In the genomic region with DNA sequence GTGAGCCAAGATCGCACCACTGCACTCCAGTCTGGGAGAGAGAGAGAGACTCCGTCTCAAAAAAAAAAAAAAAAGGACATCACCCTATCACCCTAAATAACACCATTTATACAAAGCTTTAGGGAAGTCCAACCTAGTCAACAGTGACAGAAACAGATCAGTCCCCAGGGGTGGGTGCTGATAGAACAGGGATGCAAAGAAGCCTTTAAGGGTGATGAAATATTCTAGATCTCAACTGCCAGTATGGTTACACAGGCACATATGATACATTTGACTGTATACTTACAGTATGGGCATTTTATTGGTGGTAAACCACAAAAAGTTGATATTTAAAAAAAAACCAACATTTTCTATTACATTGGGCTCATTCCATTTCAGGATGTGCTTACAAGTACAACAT, we compare ENCODE assay signal across 18 cellular contexts. TPM values are rescaled to one million over a fixed set of nuclear protein-coding genes. Genes with fewer than 3 reads are reported as not detected.
DNase-seq lines count a peak whose midpoint lies in the region; ATAC-seq lines count a peak whose summit lies in the region.
"Had no signal": no experiment of that assay in that cellular context is flagged by ENCODE, and none has a peak within 500 bp of the region (broad histone marks: within the 10 kb centered on the region; RNA-seq: fewer than 3 reads in every experiment).

No MANE protein-coding gene starts in this region.

- H3K27me3 Mint-ChIP-seq in activated naive CD8-positive, alpha-beta T cell: no peaks in the 10 kb centered on the region
- H3K27me3 Mint-ChIP-seq in stimulated activated naive CD8-positive, alpha-beta T cell treated with anti-CD3 and anti-CD28 coated beads, Interleukin-15, amount 100 ng/mL, for 72 hours: no peaks in the 10 kb centered on the region

- ATAC-seq in activated naive CD4-positive, alpha-beta T cell treated with anti-CD3 and anti-CD28 coated beads, Interleukin-2, amount 50 U/mL, for 72 hours: peak; percentile 18 to 24
- peak; percentile 81 for ATAC-seq in stimulated activated naive CD8-positive, alpha-beta T cell treated with anti-CD3 and anti-CD28 coated beads, Interleukin-15, amount 100 ng/mL, for 72 hours
- ATAC-seq in GM18873 (IDR thresholded peaks at IDR 0.05; ENCODE audit: low FRiP score, unreplicated experiment): no peak
- ATAC-seq: HepG2 had no signal

- H3K4me3 Mint-ChIP-seq in activated naive CD8-positive, alpha-beta T cell: peak overlapping the region; percentile 54
- H3K4me3 Mint-ChIP-seq in stimulated activated naive CD8-positive, alpha-beta T cell treated with anti-CD3 and anti-CD28 coated beads, Interleukin-15, amount 100 ng/mL, for 72 hours: peak overlapping the region in 1 of 2 donors; percentile 42

- H3K9me3 Mint-ChIP-seq in activated naive CD4-positive, alpha-beta T cell treated with anti-CD3 and anti-CD28 coated beads, Interleukin-2, amount 50 U/mL, for 72 hours: no peaks in the 10 kb centered on the region
- H3K9me3 Mint-ChIP-seq in activated naive CD8-positive, alpha-beta T cell (ENCODE audit: low read depth): peaks cover 4% of the 10 kb centered on the region
- H3K9me3 Mint-ChIP-seq in stimulated activated naive CD8-positive, alpha-beta T cell treated with anti-CD3 and anti-CD28 coated beads, Interleukin-15, amount 100 ng/mL, for 72 hours: no peaks in the 10 kb centered on the region

- peak overlapping the region in 1 of 2 donors; percentile 66 for H3K27ac Mint-ChIP-seq in activated naive CD4-positive, alpha-beta T cell treated with anti-CD3 and anti-CD28 coated beads, Interleukin-2, amount 50 U/mL, for 72 hours
- no peak overlapping the region for H3K27ac Mint-ChIP-seq in activated naive CD8-positive, alpha-beta T cell
- H3K27ac Mint-ChIP-seq in stimulated activated naive CD8-positive, alpha-beta T cell treated with anti-CD3 and anti-CD28 coated beads, Interleukin-15, amount 100 ng/mL, for 72 hours: peak overlapping the region; percentile 65 to 88

- H3K4me1 Mint-ChIP-seq in activated naive CD8-positive, alpha-beta T cell (ENCODE audit: low read depth): peaks cover 74% of the 10 kb centered on the region
- H3K4me1 Mint-ChIP-seq in stimulated activated naive CD8-positive, alpha-beta T cell treated with anti-CD3 and anti-CD28 coated beads, Interleukin-15, amount 100 ng/mL, for 72 hours: peaks cover 65% of the 10 kb centered on the region

- peak; percentile 17 for DNase-seq in NOMO-1 treated with DMSO at 0.1 percent for 48 hours (lab: John Stamatoyannopoulos, UW; ENCODE audit: unreplicated experiment)
- no peak for DNase-seq in NOMO-1 (lab: John Stamatoyannopoulos, UW; ENCODE audit: unreplicated experiment in 2 of 2)
- DNase-seq in activated naive CD4-positive, alpha-beta T cell treated with anti-CD3 and anti-CD28 coated beads, Interleukin-2, amount 50 U/mL, for 72 hours (ENCODE audit: low spot score in 2 of 2): no peak
- DNase-seq in activated naive CD4-positive, alpha-beta T cell (lab: John Stamatoyannopoulos, UW): no peak
- peak in 1 of 2 donors; percentile 28 for DNase-seq in stimulated activated naive CD8-positive, alpha-beta T cell treated with anti-CD3 and anti-CD28 coated beads, Interleukin-15, amount 100 ng/mL, for 72 hours
- no peak for DNase-seq in T-helper 1 cell
- DNase-seq: BE2C, DMS79, KBM-7, NCI-H1048, NCI-H1436, NCI-H1930, NCI-H345, NCI-H524 treated with DMSO at 0.1 percent for 48 hours, PC-9 had no signal

- peaks cover 9 to 31% of the 10 kb centered on the region in 2 donors for H3K36me3 Mint-ChIP-seq in activated naive CD4-positive, alpha-beta T cell treated with anti-CD3 and anti-CD28 coated beads, Interleukin-2, amount 50 U/mL, for 72 hours
- H3K36me3 Mint-ChIP-seq in activated naive CD8-positive, alpha-beta T cell: peaks cover 6% of the 10 kb centered on the region

RNA-seq across cellular contexts. Expression of gene RETREG1, which starts 4.8 kb away (rescaled TPM):
- total RNA-seq in activated naive CD4-positive, alpha-beta T cell treated with anti-CD3 and anti-CD28 coated beads, Interleukin-2, amount 50 U/mL, for 72 hours: 10 to 100 TPM in 1 of 2 donors, 1 to 10 TPM in 1; 7.4 to 26.5 TPM
- total RNA-seq: HepG2 had no signal
